12 cellular contexts compared by ENCODE assay signal in genomic region chr12:52947738-52948423, GRCh38. TPM values are rescaled to one million over a fixed set of nuclear protein-coding genes. Genes with fewer than 3 reads are reported as not detected.
DNase-seq lines count a peak whose midpoint lies in the region; ATAC-seq and TF ChIP-seq lines count a peak whose summit lies in the region.
"Had no signal": no experiment of that assay in that cellular context is flagged by ENCODE, and none has a peak within 500 bp of the region (broad histone marks: within the 10 kb centered on the region; RNA-seq: fewer than 3 reads in every experiment).

No MANE protein-coding gene starts in this region.

- H3K9me3 Mint-ChIP-seq in stimulated activated naive CD8-positive, alpha-beta T cell treated with anti-CD3 and anti-CD28 coated beads, Interleukin-15, Interleukin-2, amounts not matched to agents 100 ng/mL and 50 ng/mL, for 24 hours = no peaks in the 10 kb centered on the region
- H3K9me3 Mint-ChIP-seq in activated naive CD8-positive, alpha-beta T cell (ENCODE audit: low read depth) = no peaks in the 10 kb centered on the region
- H3K9me3 Mint-ChIP-seq: dendritic cell treated with granulocyte-macrophage colony-stimulating factor and Interleukin-4, amounts not matched to agents 40 ng/mL and 50 ng/mL, for 4 days had no signal

- no peaks in the 10 kb centered on the region for H3K9me3 ChIP-seq in right lobe of liver
- H3K9me3 ChIP-seq: Peyer's patch, psoas muscle had no signal

- ATAC-seq in stimulated activated naive CD8-positive, alpha-beta T cell treated with anti-CD3 and anti-CD28 coated beads, Interleukin-15, Interleukin-2, amounts not matched to agents 100 U/mL and 50 U/mL, for 24 hours = no peak
- ATAC-seq in right lobe of liver (no peak), HG03135 (IDR thresholded peaks at IDR 0.05; ENCODE audit: unreplicated experiment) (no peak), GM19328 (IDR thresholded peaks at IDR 0.05; ENCODE audit: unreplicated experiment) (no peak)

- TF ChIP-seq CTCF in right lobe of liver (IDR thresholded peaks at IDR 0.05) = no peak
- TF ChIP-seq CTCF in foreskin fibroblast (IDR thresholded peaks at IDR 0.05; ENCODE audit: low read depth, low read length) = no peak

- TF ChIP-seq POLR2A in right lobe of liver (IDR thresholded peaks at IDR 0.05) = no peak

- H3K4me3 Mint-ChIP-seq in stimulated activated naive CD8-positive, alpha-beta T cell treated with anti-CD3 and anti-CD28 coated beads, Interleukin-15, Interleukin-2, amounts not matched to agents 100 ng/mL and 50 ng/mL, for 24 hours = peak overlapping the region; percentile 82
- peak overlapping the region; percentile 89 for H3K4me3 Mint-ChIP-seq in activated naive CD8-positive, alpha-beta T cell

- peaks cover 0 to 27% (median 18%) of the 10 kb centered on the region in 4 donors for H3K36me3 ChIP-seq in right lobe of liver

- H3K27ac Mint-ChIP-seq in stimulated activated naive CD8-positive, alpha-beta T cell treated with anti-CD3 and anti-CD28 coated beads, Interleukin-15, Interleukin-2, amounts not matched to agents 100 ng/mL and 50 ng/mL, for 24 hours = no peak overlapping the region
- peak overlapping the region; percentile 54 for H3K27ac Mint-ChIP-seq in activated naive CD8-positive, alpha-beta T cell
- H3K27ac Mint-ChIP-seq: dendritic cell treated with granulocyte-macrophage colony-stimulating factor and Interleukin-4, amounts not matched to agents 40 ng/mL and 50 ng/mL, for 4 days had no signal

- DNase-seq in stimulated activated naive CD8-positive, alpha-beta T cell treated with anti-CD3 and anti-CD28 coated beads, Interleukin-15, Interleukin-2, amounts not matched to agents 100 U/mL and 50 U/mL, for 24 hours = no peak
- DNase-seq in right lobe of liver = no peak
- no peak for DNase-seq in stimulated activated CD4-positive, alpha-beta T cell treated with anti-CD3 and anti-CD28 coated beads, Interleukin-1b, Interleukin-23, amount 100 ng/mL, for 48 hours
- DNase-seq in foreskin fibroblast = no peak
- DNase-seq: Peyer's patch, psoas muscle had no signal

- H3K36me3 Mint-ChIP-seq in stimulated activated naive CD8-positive, alpha-beta T cell treated with anti-CD3 and anti-CD28 coated beads, Interleukin-15, Interleukin-2, amounts not matched to agents 100 ng/mL and 50 ng/mL, for 24 hours (ENCODE audit: low read depth) = no peaks in the 10 kb centered on the region
- H3K36me3 Mint-ChIP-seq in activated naive CD8-positive, alpha-beta T cell = no peaks in the 10 kb centered on the region

- H3K4me1 Mint-ChIP-seq in stimulated activated naive CD8-positive, alpha-beta T cell treated with anti-CD3 and anti-CD28 coated beads, Interleukin-15, Interleukin-2, amounts not matched to agents 100 ng/mL and 50 ng/mL, for 24 hours (ENCODE audit: low read depth) = peaks cover 2% of the 10 kb centered on the region
- peaks cover 8% of the 10 kb centered on the region for H3K4me1 Mint-ChIP-seq in activated naive CD8-positive, alpha-beta T cell (ENCODE audit: low read depth)

- intact Hi-C loops in right lobe of liver (cut with DNase I) = no loop called here

- peaks cover 0 to 48% (median 18%) of the 10 kb centered on the region in 4 donors for H3K4me1 ChIP-seq in right lobe of liver
- H3K4me1 ChIP-seq: psoas muscle had no signal

- 48% methylated on average over 11 of the region's 12 CpGs for WGBS in right lobe of liver (ENCODE audit: insufficient coverage, low coverage, low lambda C conversion rate, missing lambda C conversion rate)

- peaks cover 9% of the 10 kb centered on the region for H3K27me3 Mint-ChIP-seq in stimulated activated naive CD8-positive, alpha-beta T cell treated with anti-CD3 and anti-CD28 coated beads, Interleukin-15, Interleukin-2, amounts not matched to agents 100 ng/mL and 50 ng/mL, for 24 hours
- peaks cover 2% of the 10 kb centered on the region for H3K27me3 Mint-ChIP-seq in activated naive CD8-positive, alpha-beta T cell

- no peaks in the 10 kb centered on the region for H3K27me3 ChIP-seq in right lobe of liver
- H3K27me3 ChIP-seq: Peyer's patch had no signal

- peak overlapping the region; percentile 88 to 95 (median 94) for H3K27ac ChIP-seq in right lobe of liver
- H3K27ac ChIP-seq: psoas muscle had no signal

- H3K4me3 ChIP-seq in right lobe of liver (peak overlapping the region in 2 of 3 donors; percentile 80 to 87), foreskin fibroblast (ENCODE audit: low read depth in 1 of 2, low read length in 2 of 2) (no peak overlapping the region)

RNA-seq across cellular contexts. Expression of gene KRT18, which starts 1.0 kb away (rescaled TPM):
- total RNA-seq in right lobe of liver = 1,000 to 10,000 TPM in 2 of 6 experiments, 100 to 1,000 TPM in 4; 148 to 1,377 (median 478) TPM

RNA-seq across cellular contexts. Expression of gene KRT8, which starts 43.0 kb away (rescaled TPM):
- total RNA-seq in right lobe of liver = 1,000 to 10,000 TPM in 1 of 6 experiments, 100 to 1,000 TPM in 5; 149 to 1,003 (median 436) TPM
- total RNA-seq: activated CD8-positive, alpha-beta memory T cell treated with anti-CD3 and anti-CD28 coated beads for 36 hours had no signal

RNA-seq across cellular contexts. Expression of gene EIF4B, which starts 58.4 kb away (rescaled TPM):
- total RNA-seq in right lobe of liver = 100 to 1,000 TPM; 143 to 270 (median 180) TPM

Comparison
In these comparisons a context has a peak if more than half of its experiments do, and no peak if none do; other contexts are left out.
1. H3K4me3 ChIP-seq: peak in right lobe of liver (2 of 3); none in foreskin fibroblast (0 of 2).